In genomic region chr13:52617070-52618060, GRCh38 we compare ENCODE assay signal across 1 cellular context.
TF ChIP-seq lines count a peak whose summit lies in the region.

No MANE protein-coding gene starts in this region.

TF ChIP-seq in HepG2, 621 proteins besides CTCF, POLR2A, EP300 and RAD21 (continued from another document and continues in another):
- TF ChIP-seq ZNF414 (CRISPR knock-in tag; IDR thresholded peaks at IDR 0.05) (peak; percentile 67; the same call in 1 of the 2 replicates), ZFX (CRISPR knock-in tag; IDR thresholded peaks at IDR 0.05; ENCODE audit: low read depth) (peak; percentile 79), ZNF639 (CRISPR knock-in tag; conservative IDR thresholded peaks at IDR 0.05) (peak; percentile 74; the same call in 1 of the 2 replicates), MTA3 (CRISPR knock-in tag; IDR thresholded peaks at IDR 0.05) (no peak), NCOA5 (CRISPR knock-in tag; IDR thresholded peaks at IDR 0.05) (no peak), FOSL2 (CRISPR knock-in tag; IDR thresholded peaks at IDR 0.05) (peak; percentile 49), PHF8 (CRISPR knock-in tag; IDR thresholded peaks at IDR 0.05) (peak; percentile 73; the same call in 1 of the 2 replicates), USF2 (IDR thresholded peaks at IDR 0.05; ENCODE audit: low read depth, low read length) (no peak), USF2 (CRISPR knock-in tag; IDR thresholded peaks at IDR 0.05; ENCODE audit: borderline replicate concordance) (no peak), UBTF (CRISPR knock-in tag; IDR thresholded peaks at IDR 0.05) (peak; percentile 82), TEAD3 (CRISPR knock-in tag; optimal IDR thresholded peaks at IDR 0.05; ENCODE audit: borderline replicate concordance) (peak; percentile 45), ZUFSP (CRISPR knock-in tag; IDR thresholded peaks at IDR 0.05; ENCODE audit: borderline replicate concordance) (no peak), ATF7 (IDR thresholded peaks at IDR 0.05) (no peak), ATF7 (CRISPR knock-in tag; IDR thresholded peaks at IDR 0.05) (no peak), MIER2 (CRISPR knock-in tag; IDR thresholded peaks at IDR 0.05) (peak; percentile 73; the same call in 1 of the 2 replicates), RCOR2 (CRISPR knock-in tag; IDR thresholded peaks at IDR 0.05) (no peak; the same call in 1 of the 2 replicates), TEF (CRISPR knock-in tag; IDR thresholded peaks at IDR 0.05) (no peak), AKNA (CRISPR knock-in tag; IDR thresholded peaks at IDR 0.05; ENCODE audit: borderline replicate concordance) (no peak), PLSCR1 (CRISPR knock-in tag; IDR thresholded peaks at IDR 0.05; ENCODE audit: borderline replicate concordance) (no peak), HNRNPH1 (optimal IDR thresholded peaks at IDR 0.05; ENCODE audit: low read depth, low read length) (no peak), ZFP90 (CRISPR knock-in tag; IDR thresholded peaks at IDR 0.05; ENCODE audit: borderline replicate concordance) (peak; percentile 76; the same call in 1 of the 2 replicates), RELA (CRISPR knock-in tag; IDR thresholded peaks at IDR 0.05) (no peak), NFIB (CRISPR knock-in tag; IDR thresholded peaks at IDR 0.05; ENCODE audit: borderline replicate concordance) (no peak), CBX2 (IDR thresholded peaks at IDR 0.05; ENCODE audit: low read depth, low read length) (no peak; the same call in 1 of the 2 replicates), CBX2 (CRISPR knock-in tag; IDR thresholded peaks at IDR 0.05; ENCODE audit: low read depth) (no peak; the same call in 1 of the 2 replicates), XRCC5 (optimal IDR thresholded peaks at IDR 0.05; ENCODE audit: low read length) (peak; percentile 98), MAFG (CRISPR knock-in tag; IDR thresholded peaks at IDR 0.05) (no peak), HMG20B (CRISPR knock-in tag; conservative IDR thresholded peaks at IDR 0.05) (peak; percentile 16; the same call in 1 of the 2 replicates), ZNF616 (CRISPR knock-in tag; IDR thresholded peaks at IDR 0.05; ENCODE audit: low read depth) (no peak), ZNF354B (CRISPR knock-in tag; IDR thresholded peaks at IDR 0.05) (no peak), KLF12 (CRISPR knock-in tag; IDR thresholded peaks at IDR 0.05; ENCODE audit: borderline replicate concordance) (peak; percentile 78; the same call in 1 of the 2 replicates), ELK4 (CRISPR knock-in tag; IDR thresholded peaks at IDR 0.05; ENCODE audit: borderline replicate concordance) (no peak), ZBTB2 (CRISPR knock-in tag; IDR thresholded peaks at IDR 0.05; ENCODE audit: low read depth) (no peak), ZNF83 (CRISPR knock-in tag; IDR thresholded peaks at IDR 0.05; ENCODE audit: borderline replicate concordance) (no peak), ADNP (CRISPR knock-in tag; IDR thresholded peaks at IDR 0.05) (no peak), CREB1 (IDR thresholded peaks at IDR 0.05) (no peak), CREB1 (CRISPR knock-in tag; IDR thresholded peaks at IDR 0.05) (0 out of 2 replicates have a peak, but pooled peaks have one; percentile 41), MYPOP (CRISPR knock-in tag; IDR thresholded peaks at IDR 0.05) (no peak; the same call in 1 of the 2 replicates), NR2F6 (IDR thresholded peaks at IDR 0.05) (0 out of 2 replicates have a peak, but pooled peaks have one; percentile 27), NR2F6 (CRISPR knock-in tag; IDR thresholded peaks at IDR 0.05) (peak; percentile 69), SCMH1 (CRISPR knock-in tag; IDR thresholded peaks at IDR 0.05; ENCODE audit: borderline replicate concordance) (no peak), ZFP37 (CRISPR knock-in tag; IDR thresholded peaks at IDR 0.05; ENCODE audit: borderline replicate concordance) (peak; percentile 49; the same call in 1 of the 2 replicates), TFAP4 (IDR thresholded peaks at IDR 0.05; ENCODE audit: borderline replicate concordance, low read depth) (no peak)
